24 cellular contexts compared by ENCODE assay signal in genomic region chr7:142889825-142890224, GRCh38. TPM values are rescaled to one million over a fixed set of nuclear protein-coding genes. Genes with fewer than 3 reads are reported as not detected.
A peak's percentile ranks its signal among the peaks of the same experiment; 100 is the strongest.
DNase-seq lines count a peak whose midpoint lies in the region; ATAC-seq and TF ChIP-seq lines count a peak whose summit lies in the region.
"Had no signal": no experiment of that assay in that cellular context is flagged by ENCODE, and none has a peak within 500 bp of the region (broad histone marks: within the 10 kb centered on the region; RNA-seq: fewer than 3 reads in every experiment).

No MANE protein-coding gene starts in this region.

- H3K27ac ChIP-seq in coronary artery (no peak overlapping the region), upper lobe of right lung (no peak overlapping the region)
- H3K27ac ChIP-seq: KMS-11, PC-9 had no signal

- peak overlapping the region; percentile 13 for H3K27ac Mint-ChIP-seq in activated naive CD4-positive, alpha-beta T cell treated with anti-CD3 and anti-CD28 coated beads, Interleukin-2, amount 50 U/mL, for 24 hours
- no peak overlapping the region for H3K27ac Mint-ChIP-seq in activated naive CD4-positive, alpha-beta T cell treated with anti-CD3 and anti-CD28 coated beads for 36 hours
- H3K27ac Mint-ChIP-seq: CD4-positive, CD25-positive, alpha-beta regulatory T cell had no signal

- no peaks in the 10 kb centered on the region for H3K9me3 ChIP-seq in upper lobe of right lung

- H3K27me3 Mint-ChIP-seq in activated naive CD4-positive, alpha-beta T cell treated with anti-CD3 and anti-CD28 coated beads, Interleukin-2, amount 50 U/mL, for 24 hours: no peaks in the 10 kb centered on the region
- no peaks in the 10 kb centered on the region for H3K27me3 Mint-ChIP-seq in activated naive CD4-positive, alpha-beta T cell treated with anti-CD3 and anti-CD28 coated beads for 36 hours (ENCODE audit: low read depth)

- H3K36me3 ChIP-seq in upper lobe of right lung: no peaks in the 10 kb centered on the region

- no peak for DNase-seq in activated naive CD4-positive, alpha-beta T cell treated with anti-CD3 and anti-CD28 coated beads for 36 hours
- peak; percentile 3 for DNase-seq in coronary artery (ENCODE audit: low spot score)
- DNase-seq in left kidney (ENCODE audit: low read depth, low spot score): peak; percentile 59
- DNase-seq in upper lobe of right lung: peak; percentile 16
- no peak for DNase-seq in activated CD4-positive, alpha-beta T cell treated with anti-CD3 and anti-CD28 coated beads for 4 hours
- no peak for DNase-seq in ACHN
- DNase-seq: CD4-positive, CD25-positive, alpha-beta regulatory T cell; DMS79 treated with DMSO at 0.1 percent for 48 hours; GOT3; IMR-90; MV-4-11; NCI-H1105 treated with DMSO at 0.1 percent for 48 hours; NCI-H2029 treated with DMSO at 0.1 percent for 48 hours; NCI-H226; NCI-H510A treated with DMSO at 0.1 percent for 48 hours; NCI-H748 treated with DMSO at 0.1 percent for 48 hours; RPMI8226; SHP77 treated with DMSO at 0.1 percent for 48 hours had no signal

- no peak overlapping the region for H3K4me3 Mint-ChIP-seq in activated naive CD4-positive, alpha-beta T cell treated with anti-CD3 and anti-CD28 coated beads, Interleukin-2, amount 50 U/mL, for 24 hours
- H3K4me3 Mint-ChIP-seq in activated naive CD4-positive, alpha-beta T cell treated with anti-CD3 and anti-CD28 coated beads for 36 hours: no peak overlapping the region
- H3K4me3 Mint-ChIP-seq: CD4-positive, CD25-positive, alpha-beta regulatory T cell had no signal

- CTCF ChIA-PET in activated naive CD4-positive, alpha-beta T cell treated with anti-CD3 and anti-CD28 coated beads for 36 hours (lab: Charles Lee): no interaction called here

- no peaks in the 10 kb centered on the region for H3K36me3 Mint-ChIP-seq in activated naive CD4-positive, alpha-beta T cell treated with anti-CD3 and anti-CD28 coated beads, Interleukin-2, amount 50 U/mL, for 24 hours
- no peaks in the 10 kb centered on the region for H3K36me3 Mint-ChIP-seq in activated naive CD4-positive, alpha-beta T cell treated with anti-CD3 and anti-CD28 coated beads for 36 hours (ENCODE audit: low read depth)
- H3K36me3 Mint-ChIP-seq: CD4-positive, CD25-positive, alpha-beta regulatory T cell had no signal

- intact Hi-C loops in activated naive CD4-positive, alpha-beta T cell treated with anti-CD3 and anti-CD28 coated beads for 36 hours (cut with micrococcal nuclease): no loop called here
- intact Hi-C loops in upper lobe of right lung (cut with DNase I): no loop called here

- H3K4me1 ChIP-seq in upper lobe of right lung: no peaks in the 10 kb centered on the region

- ATAC-seq in upper lobe of right lung (no peak), GM21367 (IDR thresholded peaks at IDR 0.05; ENCODE audit: unreplicated experiment) (no peak)
- ATAC-seq: GM12878 had no signal

- in situ Hi-C loops in ACHN (cut with HindIII; ENCODE audit: low pct_ligation_motif_present, low pct_unique_long_range_greater_than_20kb, low sequenced_read_pairs): no loop called here

- no peaks in the 10 kb centered on the region for H3K27me3 ChIP-seq in upper lobe of right lung

- TF ChIP-seq CTCF in coronary artery (IDR thresholded peaks at IDR 0.05): no peak
- no peak for TF ChIP-seq CTCF in upper lobe of right lung (IDR thresholded peaks at IDR 0.05)

- no peaks in the 10 kb centered on the region for H3K4me1 Mint-ChIP-seq in activated naive CD4-positive, alpha-beta T cell treated with anti-CD3 and anti-CD28 coated beads, Interleukin-2, amount 50 U/mL, for 24 hours
- no peaks in the 10 kb centered on the region for H3K4me1 Mint-ChIP-seq in activated naive CD4-positive, alpha-beta T cell treated with anti-CD3 and anti-CD28 coated beads for 36 hours (ENCODE audit: low read depth)
- H3K4me1 Mint-ChIP-seq: CD4-positive, CD25-positive, alpha-beta regulatory T cell had no signal

- no peaks in the 10 kb centered on the region for H3K9me3 Mint-ChIP-seq in activated naive CD4-positive, alpha-beta T cell treated with anti-CD3 and anti-CD28 coated beads, Interleukin-2, amount 50 U/mL, for 24 hours
- no peaks in the 10 kb centered on the region for H3K9me3 Mint-ChIP-seq in activated naive CD4-positive, alpha-beta T cell treated with anti-CD3 and anti-CD28 coated beads for 36 hours

- no peak overlapping the region for H3K4me3 ChIP-seq in coronary artery
- H3K4me3 ChIP-seq in upper lobe of right lung: no peak overlapping the region
- H3K4me3 ChIP-seq: GM12878, PC-9 had no signal

RNA-seq across cellular contexts. Expression of gene TRPV6, which starts 4.3 kb away (rescaled TPM):
- not detected for total RNA-seq in activated naive CD4-positive, alpha-beta T cell treated with anti-CD3 and anti-CD28 coated beads for 36 hours
- total RNA-seq in upper lobe of right lung: 0.38 TPM
- total RNA-seq: A673; CD4-positive, CD25-positive, alpha-beta regulatory T cell; GM12878; IMR-90 had no signal

RNA-seq across cellular contexts. Expression of gene EPHB6, which starts 34.9 kb away (rescaled TPM):
- total RNA-seq in activated naive CD4-positive, alpha-beta T cell treated with anti-CD3 and anti-CD28 coated beads for 36 hours: 10 to 100 TPM; 22.1 to 22.8 TPM
- 12.8 TPM for total RNA-seq in upper lobe of right lung

RNA-seq across cellular contexts. Expression of gene TRPV5, which starts 43.7 kb away (rescaled TPM):
- not detected for total RNA-seq in activated naive CD4-positive, alpha-beta T cell treated with anti-CD3 and anti-CD28 coated beads for 36 hours
- total RNA-seq in upper lobe of right lung: not detected
- total RNA-seq: A673; CD4-positive, CD25-positive, alpha-beta regulatory T cell; GM12878; IMR-90; PC-9 had no signal

RNA-seq across cellular contexts. Expression of gene LLCFC1, which starts 49.5 kb away (rescaled TPM):
- not detected for total RNA-seq in activated naive CD4-positive, alpha-beta T cell treated with anti-CD3 and anti-CD28 coated beads for 36 hours
- not detected for total RNA-seq in upper lobe of right lung
- total RNA-seq: A673; CD4-positive, CD25-positive, alpha-beta regulatory T cell; GM12878; IMR-90; PC-9 had no signal

Comparison
In these comparisons a context has a peak if more than half of its experiments do, and no peak if none do; other contexts are left out.
1. DNase-seq: peak in coronary artery (single experiment), left kidney (single experiment) and upper lobe of right lung (single experiment); none in activated naive CD4-positive, alpha-beta T cell treated with anti-CD3 and anti-CD28 coated beads for 36 hours (single experiment), activated CD4-positive, alpha-beta T cell treated with anti-CD3 and anti-CD28 coated beads for 4 hours (0 of 2) and ACHN (single experiment).